In genomic region chr7:66844552-66845381, GRCh38 we compare ENCODE assay signal across 8 cellular contexts.
DNase-seq lines count a peak whose midpoint lies in the region; ATAC-seq and TF ChIP-seq lines count a peak whose summit lies in the region.

No MANE protein-coding gene starts in this region.

- intact Hi-C loops in dorsolateral prefrontal cortex (cut with DNase I), result loop anchor here (2.0 to 10.0 kb wide), 8 partner anchors 37 to 350 kb away; partner anchors contain the start of genes TMEM248 (in 2 of the 2), RABGEF1 (in 1 of the 2), SBDS (in 1 of the 2) and TYW1 (in 1 of the 2)
- intact Hi-C loops in lower leg skin (cut with DNase I; ENCODE audit: low total_unique reads), result no loop called here

- WGBS in lower leg skin, 2 donors, result 0 to 1% methylated on average over 33 to 48 of the region's 61 CpGs

- TF ChIP-seq CTCF in dorsolateral prefrontal cortex (IDR thresholded peaks at IDR 0.05 in 54 of 56, conservative IDR thresholded peaks at IDR 0.05 in 2 of 56; ENCODE audit: low read depth in 1 of 56, partially characterized antibody in 56 of 56), result peak in 37 of 56 donors; percentile 10 to 53 (median 35)
- TF ChIP-seq CTCF in lower leg skin (IDR thresholded peaks at IDR 0.05), result peak in 1 of 3 donors; percentile 74

- peak; percentile 91 for ATAC-seq in GM19372 (IDR thresholded peaks at IDR 0.05; ENCODE audit: low read depth, unreplicated experiment)
- ATAC-seq in HG03558 (IDR thresholded peaks at IDR 0.05; ENCODE audit: extremely low read depth, unreplicated experiment), result peak; percentile 93

- H3K27me3 ChIP-seq in dorsolateral prefrontal cortex, result no peaks in the 10 kb centered on the region

- peak overlapping the region; percentile 40 to 100 (median 91) for H3K4me3 ChIP-seq in dorsolateral prefrontal cortex
- peak overlapping the region; percentile 82 for H3K4me3 ChIP-seq in lower leg skin (ENCODE audit: low read depth, poor library complexity, severe bottlenecking)

- peak in 1 of 2 donors; percentile 67 for TF ChIP-seq POLR2A in lower leg skin (IDR thresholded peaks at IDR 0.05)

- DNase-seq in CD1c-positive myeloid dendritic cell (ENCODE audit: extremely low spot score), result peak; percentile 100
- DNase-seq in NCI-H748 treated with DMSO at 0.1 percent for 48 hours (lab: John Stamatoyannopoulos, UW), result peak; percentile 93
- DNase-seq in activated CD4-positive, alpha-beta T cell treated with anti-CD3 and anti-CD28 coated beads, Interleukin-2, amount 50 U/mL, for 48 hours, result peak; percentile 99
- DNase-seq in dorsolateral prefrontal cortex, result peak; percentile 93 to 98 (median 96)
- DNase-seq in lower leg skin (ENCODE audit: low spot score in 2 of 2), result peak; percentile 97 to 100
- peak; percentile 97 to 99 for DNase-seq in stimulated activated CD4-positive, alpha-beta T cell treated with anti-CD3 and anti-CD28 coated beads, Interleukin-4, amount 100 ng/mL, for 48 hours (ENCODE audit: low read depth in 2 of 2)

- peak overlapping the region; percentile 10 to 98 (median 90) for H3K27ac ChIP-seq in dorsolateral prefrontal cortex

Comparison
In these comparisons a context has a peak if more than half of its experiments do, and no peak if none do; other contexts are left out.
1. Peak in every context shown above with its lines: DNase-seq, ATAC-seq, H3K4me3 ChIP-seq and H3K27ac ChIP-seq.